1 cellular context compared by ENCODE assay signal in the genomic region with DNA sequence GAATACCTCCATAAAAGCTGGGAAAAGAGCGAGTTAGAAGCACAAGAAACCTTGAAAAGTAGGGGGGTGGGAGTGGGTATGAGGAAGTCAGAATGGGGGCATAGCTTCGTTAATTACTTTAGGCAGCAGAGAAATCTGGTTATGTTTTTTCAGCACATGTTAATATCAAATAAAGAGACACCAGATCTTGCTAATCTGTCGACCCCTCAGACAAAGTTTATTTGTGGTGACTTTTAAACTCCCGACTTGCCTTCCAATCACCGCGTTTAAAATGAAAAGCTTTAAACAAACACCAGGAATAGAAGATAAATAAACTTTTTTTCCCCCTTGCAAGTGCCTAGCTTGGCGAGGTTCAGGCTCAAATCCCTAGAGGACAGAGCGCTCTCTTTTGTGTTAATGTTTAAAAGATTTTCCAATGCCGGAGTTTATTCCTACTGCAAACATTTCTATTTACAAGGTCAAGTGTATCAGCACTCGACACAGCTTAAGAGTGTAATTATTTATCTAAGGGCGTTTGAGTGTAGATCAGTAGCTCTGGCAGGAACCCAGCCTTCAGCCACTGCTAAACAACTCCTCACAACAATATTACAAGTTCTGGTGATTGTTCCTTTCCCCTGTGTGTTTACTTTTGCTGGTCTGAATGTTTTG.
TF ChIP-seq lines count a peak whose summit lies in the region.

No MANE protein-coding gene starts in this region.

TF ChIP-seq in HEK293, 187 proteins besides CTCF, POLR2A, EP300 and RAD21 (continued from another document):
- TF ChIP-seq, protein P1, sequence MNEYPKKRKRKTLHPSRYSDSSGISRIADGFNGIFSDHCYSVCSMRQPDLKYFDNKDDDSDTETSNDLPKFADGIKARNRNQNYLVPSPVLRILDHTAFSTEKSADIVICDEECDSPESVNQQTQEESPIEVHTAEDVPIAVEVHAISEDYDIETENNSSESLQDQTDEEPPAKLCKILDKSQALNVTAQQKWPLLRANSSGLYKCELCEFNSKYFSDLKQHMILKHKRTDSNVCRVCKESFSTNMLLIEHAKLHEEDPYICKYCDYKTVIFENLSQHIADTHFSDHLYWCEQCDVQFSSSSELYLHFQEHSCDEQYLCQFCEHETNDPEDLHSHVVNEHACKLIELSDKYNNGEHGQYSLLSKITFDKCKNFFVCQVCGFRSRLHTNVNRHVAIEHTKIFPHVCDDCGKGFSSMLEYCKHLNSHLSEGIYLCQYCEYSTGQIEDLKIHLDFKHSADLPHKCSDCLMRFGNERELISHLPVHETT (tag by site-specific recombination; IDR thresholded peaks at IDR 0.05), result 0 out of 2 replicates have a peak, but pooled peaks have one; percentile 66
- TF ChIP-seq ZNF140 (tag by site-specific recombination; IDR thresholded peaks at IDR 0.05) (no peak), ZNF114 (tag by site-specific recombination; IDR thresholded peaks at IDR 0.05) (no peak), ZNF76 (tag by site-specific recombination; IDR thresholded peaks at IDR 0.05; ENCODE audit: borderline replicate concordance, low read depth) (no peak), ZNF132 (tag by site-specific recombination; IDR thresholded peaks at IDR 0.05; ENCODE audit: borderline replicate concordance) (no peak), ZFP3 (tag by site-specific recombination; IDR thresholded peaks at IDR 0.05; ENCODE audit: low read depth) (no peak), ZNF184 (tag by site-specific recombination; IDR thresholded peaks at IDR 0.05) (0 out of 2 replicates have a peak, but pooled peaks have one; percentile 51), ZBTB8A (tag by site-specific recombination; IDR thresholded peaks at IDR 0.05) (peak; percentile 58), ZNF747 (tag by site-specific recombination; IDR thresholded peaks at IDR 0.05) (no peak), SETDB1 (IDR thresholded peaks at IDR 0.05; ENCODE audit: insufficient read length, low read length) (no peak), ZNF10 (tag by site-specific recombination; IDR thresholded peaks at IDR 0.05) (peak; percentile 92), ZNF391 (tag by site-specific recombination; IDR thresholded peaks at IDR 0.05; ENCODE audit: borderline replicate concordance, low read depth) (peak; percentile 27; the same call in 1 of the 2 replicates), ZNF121 (tag by site-specific recombination; IDR thresholded peaks at IDR 0.05) (no peak), ZXDB (tag by site-specific recombination; IDR thresholded peaks at IDR 0.05) (peak; percentile 86), ZNF561 (tag by site-specific recombination; IDR thresholded peaks at IDR 0.05; ENCODE audit: borderline replicate concordance) (peak; percentile 63), IKZF3 (tag by site-specific recombination; IDR thresholded peaks at IDR 0.05) (peak; percentile 84), ZNF585B (tag by site-specific recombination; IDR thresholded peaks at IDR 0.05) (no peak), ZBTB21 (tag by site-specific recombination; IDR thresholded peaks at IDR 0.05) (no peak), ZNF664 (tag by site-specific recombination; IDR thresholded peaks at IDR 0.05) (no peak)
- TF ChIP-seq, protein P2, sequence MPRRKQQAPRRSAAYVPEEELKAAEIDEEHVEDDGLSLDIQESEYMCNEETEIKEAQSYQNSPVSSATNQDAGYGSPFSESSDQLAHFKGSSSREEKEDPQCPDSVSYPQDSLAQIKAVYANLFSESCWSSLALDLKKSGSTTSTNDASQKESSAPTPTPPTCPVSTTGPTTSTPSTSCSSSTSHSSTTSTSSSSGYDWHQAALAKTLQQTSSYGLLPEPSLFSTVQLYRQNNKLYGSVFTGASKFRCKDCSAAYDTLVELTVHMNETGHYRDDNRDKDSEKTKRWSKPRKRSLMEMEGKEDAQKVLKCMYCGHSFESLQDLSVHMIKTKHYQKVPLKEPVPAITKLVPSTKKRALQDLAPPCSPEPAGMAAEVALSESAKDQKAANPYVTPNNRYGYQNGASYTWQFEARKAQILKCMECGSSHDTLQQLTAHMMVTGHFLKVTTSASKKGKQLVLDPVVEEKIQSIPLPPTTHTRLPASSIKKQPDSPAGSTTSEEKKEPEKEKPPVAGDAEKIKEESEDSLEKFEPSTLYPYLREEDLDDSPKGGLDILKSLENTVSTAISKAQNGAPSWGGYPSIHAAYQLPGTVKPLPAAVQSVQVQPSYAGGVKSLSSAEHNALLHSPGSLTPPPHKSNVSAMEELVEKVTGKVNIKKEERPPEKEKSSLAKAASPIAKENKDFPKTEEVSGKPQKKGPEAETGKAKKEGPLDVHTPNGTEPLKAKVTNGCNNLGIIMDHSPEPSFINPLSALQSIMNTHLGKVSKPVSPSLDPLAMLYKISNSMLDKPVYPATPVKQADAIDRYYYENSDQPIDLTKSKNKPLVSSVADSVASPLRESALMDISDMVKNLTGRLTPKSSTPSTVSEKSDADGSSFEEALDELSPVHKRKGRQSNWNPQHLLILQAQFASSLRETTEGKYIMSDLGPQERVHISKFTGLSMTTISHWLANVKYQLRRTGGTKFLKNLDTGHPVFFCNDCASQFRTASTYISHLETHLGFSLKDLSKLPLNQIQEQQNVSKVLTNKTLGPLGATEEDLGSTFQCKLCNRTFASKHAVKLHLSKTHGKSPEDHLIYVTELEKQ (tag by site-specific recombination; IDR thresholded peaks at IDR 0.05; ENCODE audit: borderline replicate concordance), result peak; percentile 54; the same call in 1 of the 2 replicates
- TF ChIP-seq, protein P3, sequence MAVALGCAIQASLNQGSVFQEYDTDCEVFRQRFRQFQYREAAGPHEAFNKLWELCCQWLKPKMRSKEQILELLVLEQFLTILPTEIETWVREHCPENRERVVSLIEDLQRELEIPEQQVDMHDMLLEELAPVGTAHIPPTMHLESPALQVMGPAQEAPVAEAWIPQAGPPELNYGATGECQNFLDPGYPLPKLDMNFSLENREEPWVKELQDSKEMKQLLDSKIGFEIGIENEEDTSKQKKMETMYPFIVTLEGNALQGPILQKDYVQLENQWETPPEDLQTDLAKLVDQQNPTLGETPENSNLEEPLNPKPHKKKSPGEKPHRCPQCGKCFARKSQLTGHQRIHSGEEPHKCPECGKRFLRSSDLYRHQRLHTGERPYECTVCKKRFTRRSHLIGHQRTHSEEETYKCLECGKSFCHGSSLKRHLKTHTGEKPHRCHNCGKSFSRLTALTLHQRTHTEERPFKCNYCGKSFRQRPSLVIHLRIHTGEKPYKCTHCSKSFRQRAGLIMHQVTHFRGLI (tag by site-specific recombination; IDR thresholded peaks at IDR 0.05), result peak; percentile 38; the same call in 1 of the 2 replicates
- TF ChIP-seq, protein P4, sequence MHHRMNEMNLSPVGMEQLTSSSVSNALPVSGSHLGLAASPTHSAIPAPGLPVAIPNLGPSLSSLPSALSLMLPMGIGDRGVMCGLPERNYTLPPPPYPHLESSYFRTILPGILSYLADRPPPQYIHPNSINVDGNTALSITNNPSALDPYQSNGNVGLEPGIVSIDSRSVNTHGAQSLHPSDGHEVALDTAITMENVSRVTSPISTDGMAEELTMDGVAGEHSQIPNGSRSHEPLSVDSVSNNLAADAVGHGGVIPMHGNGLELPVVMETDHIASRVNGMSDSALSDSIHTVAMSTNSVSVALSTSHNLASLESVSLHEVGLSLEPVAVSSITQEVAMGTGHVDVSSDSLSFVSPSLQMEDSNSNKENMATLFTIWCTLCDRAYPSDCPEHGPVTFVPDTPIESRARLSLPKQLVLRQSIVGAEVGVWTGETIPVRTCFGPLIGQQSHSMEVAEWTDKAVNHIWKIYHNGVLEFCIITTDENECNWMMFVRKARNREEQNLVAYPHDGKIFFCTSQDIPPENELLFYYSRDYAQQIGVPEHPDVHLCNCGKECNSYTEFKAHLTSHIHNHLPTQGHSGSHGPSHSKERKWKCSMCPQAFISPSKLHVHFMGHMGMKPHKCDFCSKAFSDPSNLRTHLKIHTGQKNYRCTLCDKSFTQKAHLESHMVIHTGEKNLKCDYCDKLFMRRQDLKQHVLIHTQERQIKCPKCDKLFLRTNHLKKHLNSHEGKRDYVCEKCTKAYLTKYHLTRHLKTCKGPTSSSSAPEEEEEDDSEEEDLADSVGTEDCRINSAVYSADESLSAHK (tag by site-specific recombination; IDR thresholded peaks at IDR 0.05), result peak; percentile 92
- TF ChIP-seq, protein P5, sequence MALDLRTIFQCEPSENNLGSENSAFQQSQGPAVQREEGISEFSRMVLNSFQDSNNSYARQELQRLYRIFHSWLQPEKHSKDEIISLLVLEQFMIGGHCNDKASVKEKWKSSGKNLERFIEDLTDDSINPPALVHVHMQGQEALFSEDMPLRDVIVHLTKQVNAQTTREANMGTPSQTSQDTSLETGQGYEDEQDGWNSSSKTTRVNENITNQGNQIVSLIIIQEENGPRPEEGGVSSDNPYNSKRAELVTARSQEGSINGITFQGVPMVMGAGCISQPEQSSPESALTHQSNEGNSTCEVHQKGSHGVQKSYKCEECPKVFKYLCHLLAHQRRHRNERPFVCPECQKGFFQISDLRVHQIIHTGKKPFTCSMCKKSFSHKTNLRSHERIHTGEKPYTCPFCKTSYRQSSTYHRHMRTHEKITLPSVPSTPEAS (tag by site-specific recombination; IDR thresholded peaks at IDR 0.05), result 0 out of 2 replicates have a peak, but pooled peaks have one; percentile 11
- TF ChIP-seq, protein P6, sequence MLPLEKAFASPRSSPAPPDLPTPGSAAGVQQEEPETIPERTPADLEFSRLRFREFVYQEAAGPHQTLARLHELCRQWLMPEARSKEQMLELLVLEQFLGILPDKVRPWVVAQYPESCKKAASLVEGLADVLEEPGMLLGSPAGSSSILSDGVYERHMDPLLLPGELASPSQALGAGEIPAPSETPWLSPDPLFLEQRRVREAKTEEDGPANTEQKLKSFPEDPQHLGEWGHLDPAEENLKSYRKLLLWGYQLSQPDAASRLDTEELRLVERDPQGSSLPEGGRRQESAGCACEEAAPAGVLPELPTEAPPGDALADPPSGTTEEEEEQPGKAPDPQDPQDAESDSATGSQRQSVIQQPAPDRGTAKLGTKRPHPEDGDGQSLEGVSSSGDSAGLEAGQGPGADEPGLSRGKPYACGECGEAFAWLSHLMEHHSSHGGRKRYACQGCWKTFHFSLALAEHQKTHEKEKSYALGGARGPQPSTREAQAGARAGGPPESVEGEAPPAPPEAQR (tag by site-specific recombination; IDR thresholded peaks at IDR 0.05), result no peak
- TF ChIP-seq, protein P7, sequence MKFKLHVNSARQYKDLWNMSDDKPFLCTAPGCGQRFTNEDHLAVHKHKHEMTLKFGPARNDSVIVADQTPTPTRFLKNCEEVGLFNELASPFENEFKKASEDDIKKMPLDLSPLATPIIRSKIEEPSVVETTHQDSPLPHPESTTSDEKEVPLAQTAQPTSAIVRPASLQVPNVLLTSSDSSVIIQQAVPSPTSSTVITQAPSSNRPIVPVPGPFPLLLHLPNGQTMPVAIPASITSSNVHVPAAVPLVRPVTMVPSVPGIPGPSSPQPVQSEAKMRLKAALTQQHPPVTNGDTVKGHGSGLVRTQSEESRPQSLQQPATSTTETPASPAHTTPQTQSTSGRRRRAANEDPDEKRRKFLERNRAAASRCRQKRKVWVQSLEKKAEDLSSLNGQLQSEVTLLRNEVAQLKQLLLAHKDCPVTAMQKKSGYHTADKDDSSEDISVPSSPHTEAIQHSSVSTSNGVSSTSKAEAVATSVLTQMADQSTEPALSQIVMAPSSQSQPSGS (tag by site-specific recombination; IDR thresholded peaks at IDR 0.05; ENCODE audit: low read depth), result 0 out of 2 replicates have a peak, but pooled peaks have one; percentile 14
